9 cellular contexts compared by ENCODE assay signal in genomic region chr9:41090386-41090785, GRCh38. TPM values are rescaled to one million over a fixed set of nuclear protein-coding genes. Genes with fewer than 3 reads are reported as not detected.
"Had no signal": no experiment of that assay in that cellular context is flagged by ENCODE, and none has a peak within 500 bp of the region (broad histone marks: within the 10 kb centered on the region; RNA-seq: fewer than 3 reads in every experiment).

No MANE protein-coding gene starts in this region.

RNA-seq across cellular contexts. Expression of gene FOXD4L6, which starts 38.1 kb away (rescaled TPM):
- total RNA-seq: PC-3, PC-9, Peyer's patch, Right ventricle myocardium inferior, Right ventricle myocardium superior, RPMI7951, SJSA1, SK-MEL-5 had no signal
- polyA plus RNA-seq: SK-N-SH had no signal
